ENCODE assay signal across 19 cellular contexts in genomic region chr7:17005277-17005676, GRCh38.
"Had no signal": no experiment of that assay in that cellular context is flagged by ENCODE, and none has a peak within 500 bp of the region (broad histone marks: within the 10 kb centered on the region; RNA-seq: fewer than 3 reads in every experiment).

No MANE protein-coding gene starts in this region.

- DNase-seq: activated CD4-positive, alpha-beta T cell treated with anti-CD3 and anti-CD28 coated beads, Interleukin-2, amount 10 ng/mL, durations not matched to agents 24 days and 14 days; activated CD8-positive, alpha-beta T cell treated with anti-CD3 and anti-CD28 coated beads for 36 hours; activated naive CD4-positive, alpha-beta T cell treated with anti-CD3 and anti-CD28 coated beads for 36 hours; activated T-cell treated with anti-CD3 and anti-CD28 coated beads, Interleukin-2, amount 50 U/mL, for 1 hour; anterior cingulate cortex; caudate nucleus; effector CD8-positive, alpha-beta T cell; esophagus squamous epithelium; foreskin fibroblast; left cardiac atrium; mammary epithelial cell; midbrain; nephron progenitor cell; occipital lobe; retina; stimulated activated naive B cell treated with anti-CD40 and anti-IgM and Interleukin-4, amounts not matched to agents 10 μg/mL and 1 μg/mL and 100 μg/mL, for 72 hours; T1000 had no signal

- H3K4me3 ChIP-seq: coronary artery, esophagus squamous epithelium, hepatocyte had no signal

- H3K36me3 ChIP-seq: esophagus squamous epithelium had no signal

- H3K79me2 ChIP-seq: hepatocyte had no signal

- H2AFZ ChIP-seq: hepatocyte had no signal

- H3K4me2 ChIP-seq: hepatocyte had no signal

- H3K9me3 ChIP-seq: esophagus squamous epithelium had no signal

- H3K27ac ChIP-seq: coronary artery, hepatocyte had no signal

- H3K27me3 ChIP-seq: esophagus squamous epithelium, hepatocyte had no signal
